In genomic region chr1:29032839-29033238, GRCh38 we compare ENCODE assay signal across 1 cellular context.
TF ChIP-seq lines count a peak whose summit lies in the region.

No MANE protein-coding gene starts in this region.

TF ChIP-seq in K562, 482 proteins besides CTCF, POLR2A, EP300 and RAD21 (continued from another document and continues in another):
- TF ChIP-seq U2AF2 (optimal IDR thresholded peaks at IDR 0.05; ENCODE audit: low read depth, low read length), result no peak
- peak; percentile 89 for TF ChIP-seq KLF16 (IDR thresholded peaks at IDR 0.05)
- TF ChIP-seq DIDO1 (tag; IDR thresholded peaks at IDR 0.05; ENCODE audit: low read depth), result no peak
- peak; percentile 56; the same call in 1 of the 2 replicates for TF ChIP-seq ZKSCAN8 (CRISPR knock-in tag; IDR thresholded peaks at IDR 0.05)
- TF ChIP-seq HIVEP1 (CRISPR knock-in tag; IDR thresholded peaks at IDR 0.05), result no peak
- no peak for TF ChIP-seq GABPB1 (CRISPR knock-in tag; IDR thresholded peaks at IDR 0.05)
- no peak for TF ChIP-seq GABPA (tag; conservative IDR thresholded peaks at IDR 0.05; ENCODE audit: low read depth)
- TF ChIP-seq YY1 (IDR thresholded peaks at IDR 0.05; ENCODE audit: borderline replicate concordance in 1 of 3, control insufficient read depth in 1 of 3, extremely low read depth in 1 of 3, insufficient read depth in 3 of 3, insufficient read length in 1 of 3, insufficient replicate concordance in 2 of 3, low read depth in 1 of 3, low read length in 2 of 3), result no peak
- TF ChIP-seq DNMT1 (IDR thresholded peaks at IDR 0.05), result no peak
- peak; percentile 91 for TF ChIP-seq FOXM1 (IDR thresholded peaks at IDR 0.05; ENCODE audit: low read depth)
- TF ChIP-seq FOXM1 (CRISPR knock-in tag; IDR thresholded peaks at IDR 0.05; ENCODE audit: low read depth), result no peak
- peak; percentile 98 for TF ChIP-seq HMGN3 (IDR thresholded peaks at IDR 0.05; ENCODE audit: borderline replicate concordance, extremely low read depth, insufficient read length, low read depth, low read length)
- TF ChIP-seq ZBTB5 (IDR thresholded peaks at IDR 0.05), result no peak
- no peak for TF ChIP-seq ZNF696 (CRISPR knock-in tag; conservative IDR thresholded peaks at IDR 0.05)
- TF ChIP-seq ZKSCAN3 (CRISPR knock-in tag; IDR thresholded peaks at IDR 0.05), result no peak
- no peak for TF ChIP-seq HINFP (tag; conservative IDR thresholded peaks at IDR 0.05; ENCODE audit: low read depth)
- TF ChIP-seq PYGO2 (tag; IDR thresholded peaks at IDR 0.05), result peak; percentile 54; the same call in 1 of the 2 replicates
- no peak for TF ChIP-seq POLR2G (IDR thresholded peaks at IDR 0.05; ENCODE audit: low read depth, low read length)
- peak; percentile 55; the same call in 1 of the 2 replicates for TF ChIP-seq RNF2 (IDR thresholded peaks at IDR 0.05)
- TF ChIP-seq SNIP1 (IDR thresholded peaks at IDR 0.05; ENCODE audit: low read depth), result no peak
- TF ChIP-seq HES1 (IDR thresholded peaks at IDR 0.05; ENCODE audit: low read depth), result peak; percentile 85; the same call in 1 of the 2 replicates
- TF ChIP-seq HNRNPL (IDR thresholded peaks at IDR 0.05; ENCODE audit: low read depth, low read length), result no peak
- no peak for TF ChIP-seq ZSCAN29 (IDR thresholded peaks at IDR 0.05)
- TF ChIP-seq GTF2F1 (IDR thresholded peaks at IDR 0.05; ENCODE audit: low read depth, low read length), result no peak
- TF ChIP-seq ZBTB7A (IDR thresholded peaks at IDR 0.05; ENCODE audit: borderline replicate concordance, control insufficient read depth, low read depth, low read length), result no peak
- TF ChIP-seq PRPF4 (IDR thresholded peaks at IDR 0.05; ENCODE audit: insufficient read depth, low read depth, low read length, poor library complexity, severe bottlenecking), result no peak
- TF ChIP-seq ZNF512 (tag; IDR thresholded peaks at IDR 0.05), result no peak
- TF ChIP-seq HDAC1 (IDR thresholded peaks at IDR 0.05), result peak; percentile 22 to 91; a peak in 3 of 4 replicates
- TF ChIP-seq HOMEZ (CRISPR knock-in tag; IDR thresholded peaks at IDR 0.05), result no peak
- no peak for TF ChIP-seq ELF1 (tag; IDR thresholded peaks at IDR 0.05)
- no peak for TF ChIP-seq MCM5 (IDR thresholded peaks at IDR 0.05; ENCODE audit: low read depth)
- TF ChIP-seq ZNF146 (CRISPR knock-in tag; IDR thresholded peaks at IDR 0.05; ENCODE audit: unreplicated experiment), result no peak
- peak; percentile 45; the same call in 1 of the 2 replicates for TF ChIP-seq TARDBP (IDR thresholded peaks at IDR 0.05)
- TF ChIP-seq HMBOX1 (IDR thresholded peaks at IDR 0.05), result peak; percentile 90
- peak; percentile 96 for TF ChIP-seq SMARCE1 (IDR thresholded peaks at IDR 0.05)
- no peak for TF ChIP-seq JUNB (CRISPR knock-in tag; conservative IDR thresholded peaks at IDR 0.05)
- TF ChIP-seq ZHX1 (conservative IDR thresholded peaks at IDR 0.05; ENCODE audit: low read length), result no peak
- no peak for TF ChIP-seq TAF15 (IDR thresholded peaks at IDR 0.05; ENCODE audit: low read depth, low read length)
- TF ChIP-seq HMG20B (CRISPR knock-in tag; IDR thresholded peaks at IDR 0.05), result no peak
- peak; percentile 96 for TF ChIP-seq SMARCA4 (IDR thresholded peaks at IDR 0.05)
- no peak for TF ChIP-seq RBM39 (optimal IDR thresholded peaks at IDR 0.05; ENCODE audit: low read depth, low read length)
- 0 out of 2 replicates have a peak, but pooled peaks have one; percentile 15 for TF ChIP-seq MEF2A (IDR thresholded peaks at IDR 0.05; ENCODE audit: control insufficient read depth, low read depth, low read length)
- TF ChIP-seq EGR1 (conservative IDR thresholded peaks at IDR 0.05), result no peak
- 0 out of 2 replicates have a peak, but pooled peaks have one; percentile 62 for TF ChIP-seq MTA3 (IDR thresholded peaks at IDR 0.05; ENCODE audit: borderline replicate concordance)
- no peak for TF ChIP-seq ZNF23 (CRISPR knock-in tag; IDR thresholded peaks at IDR 0.05)
- peak; percentile 86 for TF ChIP-seq ZEB2 (IDR thresholded peaks at IDR 0.05)
- no peak for TF ChIP-seq JUN (IDR thresholded peaks at IDR 0.05; ENCODE audit: borderline replicate concordance, low read depth, low read length)
- TF ChIP-seq JUN (CRISPR knock-in tag; IDR thresholded peaks at IDR 0.05; ENCODE audit: borderline replicate concordance), result no peak
- TF ChIP-seq HMGXB4 (CRISPR knock-in tag; IDR thresholded peaks at IDR 0.05), result no peak
- TF ChIP-seq SMAD3 (CRISPR knock-in tag; conservative IDR thresholded peaks at IDR 0.05), result 0 out of 2 replicates have a peak, but pooled peaks have one; percentile 37
- TF ChIP-seq KDM2B (CRISPR knock-in tag; IDR thresholded peaks at IDR 0.05), result no peak
- no peak for TF ChIP-seq ZNF717 (CRISPR knock-in tag; IDR thresholded peaks at IDR 0.05)
- peak; percentile 98 for TF ChIP-seq SOX6 (IDR thresholded peaks at IDR 0.05)
- TF ChIP-seq SIRT6 (IDR thresholded peaks at IDR 0.05; ENCODE audit: low read depth, low read length), result no peak
- no peak for TF ChIP-seq BRD4 (IDR thresholded peaks at IDR 0.05)
- TF ChIP-seq NFYB (IDR thresholded peaks at IDR 0.05; ENCODE audit: extremely low read depth, insufficient read length), result no peak
- peak; percentile 64 for TF ChIP-seq ATF7 (IDR thresholded peaks at IDR 0.05)
- no peak for TF ChIP-seq XRCC5 (IDR thresholded peaks at IDR 0.05; ENCODE audit: low read depth, low read length)
- TF ChIP-seq MTA2 (IDR thresholded peaks at IDR 0.05; ENCODE audit: low read depth), result peak; percentile 91
- TF ChIP-seq TFE3 (CRISPR knock-in tag; IDR thresholded peaks at IDR 0.05), result no peak
- no peak for TF ChIP-seq MAX (CRISPR knock-in tag; IDR thresholded peaks at IDR 0.05)
